ENCODE assay signal across 21 cellular contexts in the genomic region with DNA sequence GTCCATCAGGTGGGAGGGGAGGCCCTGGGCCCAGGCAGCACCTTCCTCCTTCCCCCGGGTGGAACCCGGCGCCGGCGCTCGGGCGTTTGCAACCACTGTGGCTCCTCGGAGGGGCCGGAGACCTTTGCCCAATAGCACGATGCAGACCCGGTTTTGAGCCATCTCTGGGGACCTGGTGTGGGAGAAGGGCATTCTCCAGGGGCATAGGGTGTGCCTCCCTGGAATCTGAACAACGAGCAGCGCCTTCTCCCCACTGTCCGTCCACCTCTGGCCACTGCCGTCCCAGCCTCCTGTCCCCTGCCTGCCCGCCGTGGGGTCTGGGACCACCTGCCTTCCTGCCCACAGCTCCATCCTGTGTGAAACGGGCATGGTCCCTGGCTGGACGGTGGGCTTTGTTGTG.
"Had no signal": no experiment of that assay in that cellular context is flagged by ENCODE, and none has a peak within 500 bp of the region (broad histone marks: within the 10 kb centered on the region; RNA-seq: fewer than 3 reads in every experiment).

No MANE protein-coding gene starts in this region.

- H3K27me3 Mint-ChIP-seq: activated CD4-positive, alpha-beta T cell treated with anti-CD3 and anti-CD28 coated beads, Interleukin-2, amount 10 ng/mL, durations not matched to agents 24 days and 14 days; activated CD8-positive, alpha-beta T cell treated with anti-CD3 and anti-CD28 coated beads for 36 hours; activated naive CD8-positive, alpha-beta T cell treated with anti-CD3 and anti-CD28 coated beads, Interleukin-2, amount 10 ng/mL, durations not matched to agents 7 days and 5 days; activated T-helper 17 cell treated with anti-CD3 and anti-CD28 coated beads, Interleukin-2, amount 50 U/mL, for 72 hours; central memory CD8-positive, alpha-beta T cell; stimulated activated memory B cell treated with anti-CD40 and anti-IgM and Interleukin-4, amounts not matched to agents 10 μg/mL and 1 μg/mL and 100 μg/mL, for 72 hours had no signal

- DNase-seq: activated CD4-positive, alpha-beta T cell treated with anti-CD3 and anti-CD28 coated beads, Interleukin-2, amount 10 ng/mL, durations not matched to agents 24 days and 14 days; activated CD8-positive, alpha-beta T cell treated with anti-CD3 and anti-CD28 coated beads for 36 hours; activated naive CD4-positive, alpha-beta T cell treated with Interleukin-2 at 50 U/mL for 16 hours; activated naive CD8-positive, alpha-beta T cell treated with anti-CD3 and anti-CD28 coated beads, Interleukin-2, amount 10 ng/mL, durations not matched to agents 7 days and 5 days; activated T-cell treated with anti-CD3 and anti-CD28 coated beads, Interleukin-2, amount 50 U/mL, for 1 hour; brain microvascular endothelial cell; cortex of kidney; effector CD8-positive, alpha-beta T cell; foreskin fibroblast; hippocampal formation; islet precursor cell; stimulated activated CD4-positive, alpha-beta T cell treated with anti-CD3 and anti-CD28 coated beads, Interleukin-4, amount 100 ng/mL, for 4 hours; T1000; tibial artery had no signal

- H3K27ac Mint-ChIP-seq: activated CD4-positive, alpha-beta T cell treated with anti-CD3 and anti-CD28 coated beads, Interleukin-2, amount 10 ng/mL, durations not matched to agents 24 days and 14 days; activated CD8-positive, alpha-beta T cell treated with anti-CD3 and anti-CD28 coated beads for 36 hours; activated naive CD8-positive, alpha-beta T cell treated with anti-CD3 and anti-CD28 coated beads, Interleukin-2, amount 10 ng/mL, durations not matched to agents 7 days and 5 days; activated T-helper 17 cell treated with anti-CD3 and anti-CD28 coated beads, Interleukin-2, amount 50 U/mL, for 72 hours; mesothelial cell of epicardium; stimulated activated memory B cell treated with anti-CD40 and anti-IgM and Interleukin-4, amounts not matched to agents 10 μg/mL and 1 μg/mL and 100 μg/mL, for 72 hours had no signal

- H3K9me3 ChIP-seq: tibial artery had no signal

- H3K4me1 Mint-ChIP-seq: activated CD4-positive, alpha-beta T cell treated with anti-CD3 and anti-CD28 coated beads, Interleukin-2, amount 10 ng/mL, durations not matched to agents 24 days and 14 days; activated naive CD8-positive, alpha-beta T cell treated with anti-CD3 and anti-CD28 coated beads, Interleukin-2, amount 10 ng/mL, durations not matched to agents 7 days and 5 days; activated T-helper 17 cell treated with anti-CD3 and anti-CD28 coated beads, Interleukin-2, amount 50 U/mL, for 72 hours; stimulated activated memory B cell treated with anti-CD40 and anti-IgM and Interleukin-4, amounts not matched to agents 10 μg/mL and 1 μg/mL and 100 μg/mL, for 72 hours had no signal

- H3K27ac ChIP-seq: brain microvascular endothelial cell, tibial artery had no signal

- H3K36me3 Mint-ChIP-seq: activated naive CD8-positive, alpha-beta T cell treated with anti-CD3 and anti-CD28 coated beads, Interleukin-2, amount 10 ng/mL, durations not matched to agents 7 days and 5 days had no signal

- H3K4me2 ChIP-seq: smooth muscle cell had no signal

- H3K27me3 ChIP-seq: brain microvascular endothelial cell, tibial artery had no signal

- H3K4me3 ChIP-seq: smooth muscle cell, tibial artery had no signal

- ATAC-seq: activated CD8-positive, alpha-beta T cell treated with anti-CD3 and anti-CD28 coated beads for 36 hours; activated T-helper 17 cell treated with anti-CD3 and anti-CD28 coated beads, Interleukin-2, amount 50 U/mL, for 72 hours; left lobe of liver; sciatic nerve; stimulated activated memory B cell treated with anti-CD40 and anti-IgM and Interleukin-4, amounts not matched to agents 10 μg/mL and 1 μg/mL and 100 μg/mL, for 72 hours had no signal

- H3K9me3 Mint-ChIP-seq: activated CD4-positive, alpha-beta T cell treated with anti-CD3 and anti-CD28 coated beads, Interleukin-2, amount 10 ng/mL, durations not matched to agents 24 days and 14 days; activated CD8-positive, alpha-beta T cell treated with anti-CD3 and anti-CD28 coated beads for 36 hours; activated naive CD8-positive, alpha-beta T cell treated with anti-CD3 and anti-CD28 coated beads, Interleukin-2, amount 10 ng/mL, durations not matched to agents 7 days and 5 days; activated T-helper 17 cell treated with anti-CD3 and anti-CD28 coated beads, Interleukin-2, amount 50 U/mL, for 72 hours; central memory CD8-positive, alpha-beta T cell; mesothelial cell of epicardium; stimulated activated memory B cell treated with anti-CD40 and anti-IgM and Interleukin-4, amounts not matched to agents 10 μg/mL and 1 μg/mL and 100 μg/mL, for 72 hours had no signal

- H3K4me3 Mint-ChIP-seq: activated CD4-positive, alpha-beta T cell treated with anti-CD3 and anti-CD28 coated beads, Interleukin-2, amount 10 ng/mL, durations not matched to agents 24 days and 14 days; activated CD8-positive, alpha-beta T cell treated with anti-CD3 and anti-CD28 coated beads for 36 hours; activated naive CD8-positive, alpha-beta T cell treated with anti-CD3 and anti-CD28 coated beads, Interleukin-2, amount 10 ng/mL, durations not matched to agents 7 days and 5 days; activated T-helper 17 cell treated with anti-CD3 and anti-CD28 coated beads, Interleukin-2, amount 50 U/mL, for 72 hours; central memory CD8-positive, alpha-beta T cell; mesothelial cell of epicardium; stimulated activated memory B cell treated with anti-CD40 and anti-IgM and Interleukin-4, amounts not matched to agents 10 μg/mL and 1 μg/mL and 100 μg/mL, for 72 hours had no signal
